Comparison of ENCODE assay signal across 10 cellular contexts in genomic region chr2:74010087-74010541, GRCh38. TPM values are rescaled to one million over a fixed set of nuclear protein-coding genes. Genes with fewer than 3 reads are reported as not detected.
DNase-seq lines count a peak whose midpoint lies in the region; ATAC-seq, FAIRE-seq and TF ChIP-seq lines count a peak whose summit lies in the region.
"Had no signal": no experiment of that assay in that cellular context is flagged by ENCODE, and none has a peak within 500 bp of the region (broad histone marks: within the 10 kb centered on the region; RNA-seq: fewer than 3 reads in every experiment).

No MANE protein-coding gene starts in this region.

- 0 out of 2 replicates have a peak, but pooled peaks cover 4% of the 10 kb centered on the region for H4K20me1 ChIP-seq in K562 (replicated peaks; ENCODE audit: control insufficient read depth, insufficient read depth, low read length)

- TF ChIP-seq EP300 in K562 (IDR thresholded peaks at IDR 0.05; ENCODE audit: low read length): peak; percentile 12; the same call in 1 of the 2 replicates
- no peak for TF ChIP-seq EP300 in transverse colon (IDR thresholded peaks at IDR 0.05; ENCODE audit: low read depth)

- CTCF ChIA-PET in K562 (lab: Yijun Ruan, JAX; ENCODE audit: low intra/inter-chr PET ratio): no interaction called here

- DNase-seq in Right ventricle myocardium superior (no peak), right atrium auricular region (ENCODE audit: low spot score) (no peak), K562 (ENCODE audit: extremely low read depth in 1 of 4, low spot score in 3 of 4) (peak; percentile 65 to 79 (median 72)), left lung (peak in 1 of 2 donors; percentile 69), transverse colon (no peak), ACHN (no peak), GOT3 (lab: John Stamatoyannopoulos, UW) (no peak)
- no peak for DNase-seq in stimulated activated CD4-positive, alpha-beta T cell treated with anti-CD3 and anti-CD28 coated beads, Interleukin-4, amount 100 ng/mL, for 1 hour
- DNase-seq: gastrocnemius medialis; NK-92 treated with Interleukin-12 subunit alpha and Interleukin-12 subunit beta, amount 100 ng/mL, for 24 hours had no signal

- H3K9me1 ChIP-seq in K562 (ENCODE audit: control insufficient read depth, insufficient read depth, low read length): peaks cover 3% of the 10 kb centered on the region

- H3K79me2 ChIP-seq in K562 (ENCODE audit: control insufficient read depth, insufficient read depth, low read length): peaks cover 83% of the 10 kb centered on the region

- peak; percentile 26 for FAIRE-seq in K562 (lab: Jason Lieb, UNC)

- intact Hi-C loops in Right ventricle myocardium superior (cut with DNase I) (no loop called here), K562 (cut with micrococcal nuclease) (no loop called here), left lung (cut with DNase I) (no loop called here), transverse colon (cut with DNase I; ENCODE audit: low total_unique reads) (no loop called here)

- no peak for TF ChIP-seq CTCF in right atrium auricular region (IDR thresholded peaks at IDR 0.05)
- TF ChIP-seq CTCF in K562 (IDR thresholded peaks at IDR 0.05 in 2 of 3, conservative IDR thresholded peaks at IDR 0.05 in 1 of 3; ENCODE audit: insufficient read depth in 2 of 3, low read depth in 1 of 3, low read length in 3 of 3): no peak
- TF ChIP-seq CTCF in left lung (IDR thresholded peaks at IDR 0.05): no peak
- TF ChIP-seq CTCF in transverse colon (IDR thresholded peaks at IDR 0.05): no peak

- H3K4me2 ChIP-seq in K562 (ENCODE audit: insufficient read depth, low read length): peak overlapping the region; percentile 46

- no peak overlapping the region for H3K27ac ChIP-seq in right atrium auricular region
- no peak overlapping the region for H3K27ac ChIP-seq in K562 (ENCODE audit: extremely low read depth, low read depth, low read length)
- no peak overlapping the region for H3K27ac ChIP-seq in left lung
- no peak overlapping the region for H3K27ac ChIP-seq in transverse colon
- H3K27ac ChIP-seq: gastrocnemius medialis had no signal

- H3K9me3 ChIP-seq in right atrium auricular region: no peaks in the 10 kb centered on the region
- H3K9me3 ChIP-seq in K562 (replicated peaks; ENCODE audit: control insufficient read depth, insufficient read depth, low read depth, low read length): no peaks in the 10 kb centered on the region
- no peaks in the 10 kb centered on the region for H3K9me3 ChIP-seq in left lung
- H3K9me3 ChIP-seq in transverse colon: no peaks in the 10 kb centered on the region
- H3K9me3 ChIP-seq: gastrocnemius medialis had no signal

- H3K27me3 ChIP-seq in right atrium auricular region (no peaks in the 10 kb centered on the region), K562 (ENCODE audit: control insufficient read depth in 2 of 2, insufficient read depth in 2 of 2, low read length in 2 of 2) (no peaks in the 10 kb centered on the region), left lung (no peaks in the 10 kb centered on the region), transverse colon (no peaks in the 10 kb centered on the region)
- H3K27me3 ChIP-seq: gastrocnemius medialis had no signal

- no TSS peak for BruUV-seq in K562 (replicated peaks; lab: Mats Ljungman, UMichigan)

- H3K4me3 ChIP-seq in right atrium auricular region (peak overlapping the region in 1 of 2 donors; percentile 16), K562 (no peak overlapping the region), left lung (no peak overlapping the region), transverse colon (no peak overlapping the region)
- H3K4me3 ChIP-seq: gastrocnemius medialis had no signal

- no peak for TF ChIP-seq POLR2A in K562 (conservative IDR thresholded peaks at IDR 0.05)
- TF ChIP-seq POLR2A in transverse colon (IDR thresholded peaks at IDR 0.05): no peak

- ATAC-seq in Right ventricle myocardium superior (ENCODE audit: poor library complexity): peak; percentile 73
- ATAC-seq in K562: peak; percentile 61
- ATAC-seq in left lung: peak; percentile 79
- ATAC-seq: gastrocnemius medialis had no signal

- POLR2A ChIA-PET in K562 (lab: Yijun Ruan, JAX): interaction anchor here (0.6 to 1.7 kb wide), 8 partner anchors 8 to 603 kb away, joined by 3 to 7 read pairs (median 3); no protein-coding TSS in a partner anchor

- 10% methylated on average over 13 of the region's 13 CpGs for WGBS in K562 (ENCODE audit: insufficient coverage, low coverage, missing lambda C conversion rate)
- whole genome bisulfite sequencing in transverse colon (ENCODE audit: low coverage in 1 of 2), 2 donors: 52% methylated on average over 13 of the region's 13 CpGs; no CpG with 5 or more reads in 1 of the 2 donors

- H2AFZ ChIP-seq in K562 (ENCODE audit: low read depth, low read length): 0 out of 2 replicates have a peak overlapping the region, but pooled peaks have one; percentile 32

- peaks cover 0 to 50% of the 10 kb centered on the region in 2 donors for H3K4me1 ChIP-seq in right atrium auricular region
- H3K4me1 ChIP-seq in K562 (replicated peaks in 1 of 2; ENCODE audit: control insufficient read depth in 2 of 2, insufficient read depth in 2 of 2, low read length in 2 of 2): peaks cover 17 to 45% of the 10 kb centered on the region in 2 experiments
- H3K4me1 ChIP-seq in left lung: peaks cover 13 to 27% of the 10 kb centered on the region in 2 donors
- peaks cover 0 to 21% (median 9%) of the 10 kb centered on the region in 4 donors for H3K4me1 ChIP-seq in transverse colon

- in situ Hi-C loops in K562 (cut with MboI) (no loop called here), transverse colon (cut with MboI; ENCODE audit: low pct_ligation_motif_present in 1 of 4, low pct_unique_long_range_greater_than_20kb in 1 of 4, low sequenced_read_pairs in 3 of 4) (no loop called here), ACHN (cut with HindIII; ENCODE audit: low pct_ligation_motif_present, low pct_unique_long_range_greater_than_20kb, low sequenced_read_pairs) (no loop called here)

- no peak for TF ChIP-seq RAD21 in K562 (CRISPR knock-in tag; conservative IDR thresholded peaks at IDR 0.05 in 1 of 2, IDR thresholded peaks at IDR 0.05 in 1 of 2)

- peak overlapping the region; percentile 29 to 83; a peak in 3 of 4 replicates for H3K9ac ChIP-seq in K562 (ENCODE audit: insufficient read depth in 1 of 2, low read depth in 2 of 2, low read length in 2 of 2)

- no peaks in the 10 kb centered on the region for H3K36me3 ChIP-seq in right atrium auricular region
- peaks cover 24% of the 10 kb centered on the region for H3K36me3 ChIP-seq in K562 (ENCODE audit: control insufficient read depth, insufficient read depth, low read length)
- H3K36me3 ChIP-seq in left lung: peaks cover 0 to 17% of the 10 kb centered on the region in 2 donors
- no peaks in the 10 kb centered on the region for H3K36me3 ChIP-seq in transverse colon
- H3K36me3 ChIP-seq: gastrocnemius medialis had no signal

TF ChIP-seq in K562, 482 proteins besides CTCF, POLR2A, EP300 and RAD21 (continues in another document):
- peak; percentile 95 for TF ChIP-seq NFIC (IDR thresholded peaks at IDR 0.05)
- no peak for TF ChIP-seq BRD9 (IDR thresholded peaks at IDR 0.05; ENCODE audit: low read depth, partially characterized antibody)
- TF ChIP-seq SRSF3 (IDR thresholded peaks at IDR 0.05; ENCODE audit: insufficient read depth, low read length): no peak
- peak; percentile 82 for TF ChIP-seq EGR1 (conservative IDR thresholded peaks at IDR 0.05)

RNA-seq across cellular contexts. Expression of gene TET3, which starts 25.4 kb away (rescaled TPM):
- total RNA-seq in Right ventricle myocardium superior (2.0 TPM), right atrium auricular region (1 to 10 TPM; 1.9 to 3.9 TPM), K562 (2014; rRNA removed) (4.9 and 7.1 TPM in 2 replicates), K562 (2014; rRNA removed; fragmentation: Illumina TruSeq; extraction: Trizol) (5.4 and 5.6 TPM in 2 replicates), K562 (2015; rRNA removed; fragmentation: Illumina TruSeq; extraction: Trizol) (6.3 and 6.4 TPM in 2 replicates), K562 (2021) (15.5 and 16.3 TPM in 2 replicates), left lung (10 to 100 TPM; 16.6 to 32.1 TPM), transverse colon (10 to 100 TPM; 20.2 to 26.9 (median 22.5) TPM)
- total RNA-seq in K562 (2011; cell fraction: chromatin; rRNA removed; ENCODE audit: low replicate concordance): 24.7 and 26.6 TPM in 2 replicates
- total RNA-seq in K562 (2011; cell fraction: nucleolus; rRNA removed): 14.5 and 15.1 TPM in 2 replicates
- 20.1 and 32.4 TPM in 2 replicates for total RNA-seq in K562 (2011; cell fraction: nucleoplasm; rRNA removed)
- polyA plus RNA-seq in K562 (2011; rRNA removed) (3.2 and 5.2 TPM in 2 replicates), K562 (2014; fragmentation: Illumina TruSeq; extraction: Trizol) (8.7 and 9.0 TPM in 2 replicates), K562 (2014; fragmentation: Nextera tagmentation; extraction: Ambion mirVana) (under 1 TPM; 0.35 to 0.58 TPM), K562 (2014; rRNA removed) (5.3 and 5.5 TPM in 2 replicates)
- 3.0 and 3.4 TPM in 2 replicates for polyA plus RNA-seq in K562 (2011; cell fraction: cytosol; rRNA removed)
- polyA plus RNA-seq in K562 (2011; cell fraction: nucleus; rRNA removed): 7.8 and 14.6 TPM in 2 replicates
- polyA plus RNA-seq in K562 (2012): 6.3 and 6.6 TPM in 2 replicates
- 6.5 and 10.2 TPM in 2 replicates for polyA minus RNA-seq in K562 (2011; rRNA and poly(A)+ RNA removed)
- polyA minus RNA-seq in K562 (2011; cell fraction: cytosol; rRNA and poly(A)+ RNA removed): 10.4 and 12.0 TPM in 2 replicates
- 5.7 and 7.3 TPM in 2 replicates for polyA minus RNA-seq in K562 (2011; cell fraction: nucleus; rRNA and poly(A)+ RNA removed)

Comparison
In these comparisons a context has a peak if more than half of its experiments do, and no peak if none do; other contexts are left out.
1. DNase-seq: peak in K562 (4 of 4); none in Right ventricle myocardium superior (single experiment), right atrium auricular region (single experiment), stimulated activated CD4-positive, alpha-beta T cell treated with anti-CD3 and anti-CD28 coated beads, Interleukin-4, amount 100 ng/mL, for 1 hour (single experiment), transverse colon (single experiment), ACHN (single experiment) and GOT3 (single experiment).
2. Peak in every context shown above with its lines, with median percentiles within 50 percentile points of each other: ATAC-seq.